ENCODE assay signal across 10 cellular contexts in the genomic region with DNA sequence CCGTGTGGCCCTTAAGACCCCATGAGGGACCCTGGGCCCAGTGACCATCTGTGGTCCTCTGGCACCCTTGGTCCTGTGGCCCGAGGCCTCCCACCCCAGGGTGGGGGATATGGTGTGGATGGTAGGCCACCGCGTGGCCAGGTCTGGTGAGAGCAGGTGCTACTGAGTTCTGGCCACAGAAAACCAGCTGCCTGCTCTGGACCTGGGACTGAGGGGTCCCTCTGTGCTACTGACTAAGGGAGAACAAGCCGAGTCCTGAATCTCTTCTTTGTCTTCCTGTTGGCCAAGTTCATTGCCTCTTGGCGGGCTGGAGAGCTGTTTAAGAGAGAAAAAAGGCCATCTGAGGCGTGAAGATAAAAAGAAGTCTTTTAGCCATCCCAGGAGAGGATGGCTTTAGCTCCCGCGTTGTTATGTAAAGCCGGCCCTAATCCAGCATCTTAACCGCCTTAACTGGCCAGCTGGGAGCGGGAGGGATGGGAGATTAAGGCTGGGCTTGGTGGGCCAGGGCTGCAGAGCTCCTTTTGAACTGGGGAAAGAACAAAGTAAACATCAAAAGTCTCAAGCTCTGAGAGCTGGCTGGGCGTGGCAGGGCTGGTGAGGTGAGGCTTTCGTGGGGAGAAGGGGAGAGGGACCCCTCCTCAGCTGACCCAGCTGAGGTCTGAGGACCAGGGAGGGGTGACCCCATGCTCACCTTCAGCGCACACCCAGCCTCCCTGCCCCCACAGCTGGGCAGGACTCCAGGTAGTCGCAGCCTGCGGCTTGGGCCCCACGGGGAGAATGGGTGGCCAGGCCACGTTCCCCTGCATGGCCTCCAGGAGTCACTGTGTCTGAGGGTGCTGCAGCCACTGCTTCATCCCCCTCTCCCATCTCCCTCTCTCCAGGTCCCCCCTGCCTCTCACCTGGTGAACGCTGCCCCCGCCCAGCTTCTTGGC.
DNase-seq lines count a peak whose midpoint lies in the region; ATAC-seq, FAIRE-seq and TF ChIP-seq lines count a peak whose summit lies in the region.
"Had no signal": no experiment of that assay in that cellular context is flagged by ENCODE, and none has a peak within 500 bp of the region (broad histone marks: within the 10 kb centered on the region; RNA-seq: fewer than 3 reads in every experiment).

No MANE protein-coding gene starts in this region.

- TF ChIP-seq POLR2A in GM12878 (IDR thresholded peaks at IDR 0.05; ENCODE audit: low read depth, low read length) (no peak), sigmoid colon (IDR thresholded peaks at IDR 0.05) (no peak)

- H3K27ac ChIP-seq in GM12878 (ENCODE audit: control insufficient read depth, insufficient read depth) (no peak overlapping the region), sigmoid colon (peak overlapping the region; percentile 89 to 94 (median 91))

- no peaks in the 10 kb centered on the region for H3K27me3 ChIP-seq in GM12878 (replicated peaks in 1 of 2; ENCODE audit: control insufficient read depth in 2 of 2, insufficient read depth in 2 of 2, low read length in 1 of 2)
- no peaks in the 10 kb centered on the region for H3K27me3 ChIP-seq in sigmoid colon
- H3K27me3 ChIP-seq: MG63 had no signal

- H4K20me1 ChIP-seq in GM12878 (ENCODE audit: control insufficient read depth, insufficient read depth), result no peaks in the 10 kb centered on the region

- H3K9me3 ChIP-seq in GM12878 (replicated peaks; ENCODE audit: control insufficient read depth, insufficient read depth, low read length) (no peaks in the 10 kb centered on the region), sigmoid colon (no peaks in the 10 kb centered on the region)
- H3K9me3 ChIP-seq: MG63 had no signal

- no peak overlapping the region for H2AFZ ChIP-seq in GM12878 (ENCODE audit: control insufficient read depth, low read depth, low read length)

- 58% methylated on average over 21 of the region's 21 CpGs for WGBS in GM12878 (ENCODE audit: insufficient coverage, insufficient replicate concordance, low lambda C conversion rate, missing lambda C conversion rate)
- WGBS in sigmoid colon, 2 donors, result 61 to 69% methylated on average over 21 of the region's 21 CpGs

- intact Hi-C loops in GM12878 (cut with micrococcal nuclease; ENCODE audit: unreplicated experiment), result no loop called here
- intact Hi-C loops in sigmoid colon (cut with DNase I), result no loop called here

- H3K79me2 ChIP-seq in GM12878 (ENCODE audit: control insufficient read depth, insufficient read depth, low read length), result no peaks in the 10 kb centered on the region

- H3K4me1 ChIP-seq in GM12878 (ENCODE audit: control insufficient read depth, insufficient read depth, low read length), result peaks cover 3% of the 10 kb centered on the region; the same call in 1 of the 2 replicates
- H3K4me1 ChIP-seq in sigmoid colon, result peaks cover 0 to 100% (median 98%) of the 10 kb centered on the region in 4 donors

- TF ChIP-seq CTCF in GM12875 (IDR thresholded peaks at IDR 0.05; ENCODE audit: borderline replicate concordance, insufficient read depth, low read depth, low read length) (peak; percentile 15; the same call in 1 of the 2 replicates), GM12878 (IDR thresholded peaks at IDR 0.05 in 2 of 3, conservative IDR thresholded peaks at IDR 0.05 in 1 of 3; ENCODE audit: control insufficient read depth in 2 of 3, extremely low read depth in 1 of 3, insufficient read depth in 1 of 3, low read depth in 3 of 3, low read length in 3 of 3) (no peak), sigmoid colon (IDR thresholded peaks at IDR 0.05) (peak in 1 of 4 experiments; percentile 26)

- SMC1A ChIA-PET in GM12878 (lab: Charles Lee; ENCODE audit: uncharacterized antibody, unreplicated experiment), result interaction anchor here (1.1 to 1.4 kb wide), 5 partner anchors 15 to 166 kb away, joined by 3 to 4 read pairs (median 3); no protein-coding TSS in a partner anchor

- RAD21 ChIA-PET in GM12878 (lab: Charles Lee; ENCODE audit: unreplicated experiment), result interaction anchor here (0.9 to 1.2 kb wide), 4 partner anchors 22 to 196 kb away, joined by 3 to 4 read pairs (median 4); no protein-coding TSS in a partner anchor

- POLR2A ChIA-PET in GM12878 (lab: Charles Lee), result no interaction called here

- ATAC-seq in GM12878 (peak; percentile 29; the same call in 1 of the 3 replicates), HG03135 (IDR thresholded peaks at IDR 0.05; ENCODE audit: unreplicated experiment) (no peak), HG02642 (IDR thresholded peaks at IDR 0.05; ENCODE audit: poor library complexity, unreplicated experiment) (no peak), GM18511 (IDR thresholded peaks at IDR 0.05; ENCODE audit: unreplicated experiment) (no peak)

- in situ Hi-C loops in GM12878 (cut with MboI), result no loop called here

- DNase-seq in GM12878 (ENCODE audit: low read depth, low spot score) (no peak), iPS-NIHi7 (ENCODE audit: extremely low spot score) (peak; percentile 66), sigmoid colon (no peak), RKO (ENCODE audit: low spot score) (no peak)
- DNase-seq: CD4-positive, alpha-beta T cell had no signal

- no peaks in the 10 kb centered on the region for H3K36me3 ChIP-seq in GM12878 (ENCODE audit: control insufficient read depth in 2 of 2, insufficient read depth in 2 of 2, low read length in 1 of 2)
- H3K36me3 ChIP-seq in sigmoid colon, result no peaks in the 10 kb centered on the region
- H3K36me3 ChIP-seq: MG63 had no signal

- no peak for FAIRE-seq in GM12878 (lab: Jason Lieb, UNC)

- peak; percentile 20; the same call in 1 of the 2 replicates for TF ChIP-seq RAD21 in GM12878 (IDR thresholded peaks at IDR 0.05; ENCODE audit: insufficient read depth, low read depth, low read length)

- CTCF ChIA-PET in GM12878 (lab: Yijun Ruan, JAX), result interaction anchor here (0.8 to 3.3 kb wide), 7 partner anchors 20 to 196 kb away, joined by 3 to 14 read pairs (median 3); no protein-coding TSS in a partner anchor

- no peak overlapping the region for H3K4me2 ChIP-seq in GM12878 (ENCODE audit: control insufficient read depth, insufficient read depth)

- H3K4me3 ChIP-seq in GM12875 (ENCODE audit: low read depth, low read length), result no peak overlapping the region
- H3K4me3 ChIP-seq in GM12878, result no peak overlapping the region
- H3K4me3 ChIP-seq in sigmoid colon, result no peak overlapping the region
- H3K4me3 ChIP-seq: MG63 had no signal

- no TSS peak for BruUV-seq in GM12878 (replicated peaks; lab: Mats Ljungman, UMichigan)

- no peak for TF ChIP-seq EP300 in GM12878 (IDR thresholded peaks at IDR 0.05; ENCODE audit: borderline replicate concordance in 1 of 2, control insufficient read depth in 1 of 2, low read depth in 2 of 2, low read length in 2 of 2)
- TF ChIP-seq EP300 in sigmoid colon (IDR thresholded peaks at IDR 0.05), result no peak

- no peak overlapping the region for H3K9ac ChIP-seq in GM12878 (ENCODE audit: control insufficient read depth, insufficient read depth, low read length)

TF ChIP-seq in GM12878, 131 proteins besides CTCF, POLR2A, EP300 and RAD21:
- TF ChIP-seq NR2F1 (conservative IDR thresholded peaks at IDR 0.05) (no peak), BRCA1 (IDR thresholded peaks at IDR 0.05; ENCODE audit: low read depth, low read length) (no peak), RELA (IDR thresholded peaks at IDR 0.05; ENCODE audit: borderline replicate concordance, partially characterized antibody) (no peak), TARDBP (IDR thresholded peaks at IDR 0.05; ENCODE audit: borderline replicate concordance) (no peak)
- TF ChIP-seq, protein P1, sequence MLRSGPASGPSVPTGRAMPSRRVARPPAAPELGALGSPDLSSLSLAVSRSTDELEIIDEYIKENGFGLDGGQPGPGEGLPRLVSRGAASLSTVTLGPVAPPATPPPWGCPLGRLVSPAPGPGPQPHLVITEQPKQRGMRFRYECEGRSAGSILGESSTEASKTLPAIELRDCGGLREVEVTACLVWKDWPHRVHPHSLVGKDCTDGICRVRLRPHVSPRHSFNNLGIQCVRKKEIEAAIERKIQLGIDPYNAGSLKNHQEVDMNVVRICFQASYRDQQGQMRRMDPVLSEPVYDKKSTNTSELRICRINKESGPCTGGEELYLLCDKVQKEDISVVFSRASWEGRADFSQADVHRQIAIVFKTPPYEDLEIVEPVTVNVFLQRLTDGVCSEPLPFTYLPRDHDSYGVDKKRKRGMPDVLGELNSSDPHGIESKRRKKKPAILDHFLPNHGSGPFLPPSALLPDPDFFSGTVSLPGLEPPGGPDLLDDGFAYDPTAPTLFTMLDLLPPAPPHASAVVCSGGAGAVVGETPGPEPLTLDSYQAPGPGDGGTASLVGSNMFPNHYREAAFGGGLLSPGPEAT (IDR thresholded peaks at IDR 0.05; ENCODE audit: low read depth), result no peak
- TF ChIP-seq, protein P2, sequence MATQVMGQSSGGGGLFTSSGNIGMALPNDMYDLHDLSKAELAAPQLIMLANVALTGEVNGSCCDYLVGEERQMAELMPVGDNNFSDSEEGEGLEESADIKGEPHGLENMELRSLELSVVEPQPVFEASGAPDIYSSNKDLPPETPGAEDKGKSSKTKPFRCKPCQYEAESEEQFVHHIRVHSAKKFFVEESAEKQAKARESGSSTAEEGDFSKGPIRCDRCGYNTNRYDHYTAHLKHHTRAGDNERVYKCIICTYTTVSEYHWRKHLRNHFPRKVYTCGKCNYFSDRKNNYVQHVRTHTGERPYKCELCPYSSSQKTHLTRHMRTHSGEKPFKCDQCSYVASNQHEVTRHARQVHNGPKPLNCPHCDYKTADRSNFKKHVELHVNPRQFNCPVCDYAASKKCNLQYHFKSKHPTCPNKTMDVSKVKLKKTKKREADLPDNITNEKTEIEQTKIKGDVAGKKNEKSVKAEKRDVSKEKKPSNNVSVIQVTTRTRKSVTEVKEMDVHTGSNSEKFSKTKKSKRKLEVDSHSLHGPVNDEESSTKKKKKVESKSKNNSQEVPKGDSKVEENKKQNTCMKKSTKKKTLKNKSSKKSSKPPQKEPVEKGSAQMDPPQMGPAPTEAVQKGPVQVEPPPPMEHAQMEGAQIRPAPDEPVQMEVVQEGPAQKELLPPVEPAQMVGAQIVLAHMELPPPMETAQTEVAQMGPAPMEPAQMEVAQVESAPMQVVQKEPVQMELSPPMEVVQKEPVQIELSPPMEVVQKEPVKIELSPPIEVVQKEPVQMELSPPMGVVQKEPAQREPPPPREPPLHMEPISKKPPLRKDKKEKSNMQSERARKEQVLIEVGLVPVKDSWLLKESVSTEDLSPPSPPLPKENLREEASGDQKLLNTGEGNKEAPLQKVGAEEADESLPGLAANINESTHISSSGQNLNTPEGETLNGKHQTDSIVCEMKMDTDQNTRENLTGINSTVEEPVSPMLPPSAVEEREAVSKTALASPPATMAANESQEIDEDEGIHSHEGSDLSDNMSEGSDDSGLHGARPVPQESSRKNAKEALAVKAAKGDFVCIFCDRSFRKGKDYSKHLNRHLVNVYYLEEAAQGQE (IDR thresholded peaks at IDR 0.05; ENCODE audit: low read depth, low read length), result no peak
